ENCODE assay signal across 1 cellular context in the genomic region with DNA sequence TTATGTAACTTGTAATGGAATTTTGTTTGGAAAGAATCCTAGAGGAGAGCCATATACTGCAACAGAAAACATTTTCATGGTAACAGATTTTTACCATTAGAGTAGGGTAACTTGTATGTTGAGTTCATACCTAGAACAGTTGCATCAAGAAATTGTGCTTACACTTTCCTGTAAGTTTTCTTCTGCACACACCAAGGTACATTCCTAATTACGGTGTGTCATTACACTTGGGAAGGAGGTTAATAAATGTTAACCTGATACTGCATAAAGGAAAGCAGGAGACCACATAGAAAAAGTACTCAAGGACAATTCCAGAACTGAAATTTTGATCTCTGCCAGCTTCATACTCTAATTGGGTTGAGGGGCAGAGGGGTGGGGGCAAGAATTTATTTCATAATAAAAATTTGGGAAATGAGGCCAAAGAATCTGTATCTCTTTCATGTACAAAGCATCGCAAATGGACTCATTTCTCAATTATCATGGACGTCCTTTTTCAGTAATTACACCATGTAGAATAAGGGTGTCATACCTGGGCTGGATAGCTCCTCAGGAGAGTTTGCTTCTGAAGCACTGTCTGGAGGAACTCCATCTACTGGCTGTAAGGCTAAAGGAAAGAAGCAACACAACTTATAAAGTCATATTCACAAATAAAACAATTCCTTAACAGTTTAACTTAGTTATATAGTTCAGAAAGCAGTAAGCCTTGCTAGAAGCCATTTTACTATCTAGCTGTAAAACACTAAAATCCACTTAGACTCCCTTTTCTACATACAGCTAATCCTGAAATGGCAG.
A peak's percentile ranks its signal among the peaks of the same experiment; 100 is the strongest.
TF ChIP-seq lines count a peak whose summit lies in the region.

No MANE protein-coding gene starts in this region.

TF ChIP-seq in HEK293, 187 proteins besides CTCF, POLR2A, EP300 and RAD21 (continued from another document):
- 0 out of 2 replicates have a peak, but pooled peaks have one; percentile 14 for TF ChIP-seq REST (tag by site-specific recombination; IDR thresholded peaks at IDR 0.05)
- no peak for TF ChIP-seq ZEB2 (tag by site-specific recombination; IDR thresholded peaks at IDR 0.05)
- TF ChIP-seq ZNF221 (tag by site-specific recombination; IDR thresholded peaks at IDR 0.05; ENCODE audit: borderline replicate concordance), result no peak
- no peak for TF ChIP-seq GLI4 (tag by site-specific recombination; IDR thresholded peaks at IDR 0.05)
TF ChIP-seq in HEK293: peak in this region for 1.
